Comparison of ENCODE assay signal across 15 cellular contexts in the genomic region with DNA sequence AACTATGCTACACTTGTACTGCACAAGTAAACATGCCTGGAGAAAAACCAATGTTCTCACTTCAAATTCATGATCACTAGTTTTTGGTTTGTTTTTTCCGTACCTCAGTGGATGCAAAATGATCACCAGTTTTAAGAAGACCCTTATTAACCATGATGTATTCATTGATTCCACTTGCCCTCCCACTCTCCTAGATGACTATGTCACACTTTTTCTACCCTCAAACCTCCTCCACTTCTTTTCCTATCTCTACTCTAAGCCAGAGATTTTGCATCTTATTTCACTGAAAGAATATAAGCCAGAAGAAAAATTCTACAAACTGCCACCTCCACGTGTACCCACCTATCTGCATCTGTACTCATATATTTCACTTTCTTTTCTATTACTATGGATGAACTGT.
DNase-seq lines count a peak whose midpoint lies in the region; ATAC-seq and TF ChIP-seq lines count a peak whose summit lies in the region.
"Had no signal": no experiment of that assay in that cellular context is flagged by ENCODE, and none has a peak within 500 bp of the region (broad histone marks: within the 10 kb centered on the region; RNA-seq: fewer than 3 reads in every experiment).

No MANE protein-coding gene starts in this region.

- H3K9me3 ChIP-seq in mucosa of descending colon: no peaks in the 10 kb centered on the region
- H3K9me3 ChIP-seq: BLaER1 treated with 17β-estradiol and CSF1 and Interleukin-3, amounts not matched to agents 10 nM and 100 nM had no signal

- peak; percentile 82 for ATAC-seq in stimulated activated naive CD8-positive, alpha-beta T cell treated with anti-CD3 and anti-CD28 coated beads, Interleukin-15, Interleukin-2, amounts not matched to agents 100 U/mL and 50 U/mL, for 24 hours
- ATAC-seq in stimulated activated naive CD8-positive, alpha-beta T cell treated with anti-CD3 and anti-CD28 coated beads, Interleukin-15, amount 100 ng/mL, for 72 hours: no peak
- ATAC-seq in mucosa of descending colon: no peak
- ATAC-seq: CD8-positive, alpha-beta T cell had no signal

- no peak overlapping the region for H3K4me3 ChIP-seq in mucosa of descending colon
- H3K4me3 ChIP-seq: BLaER1 treated with 17β-estradiol and CSF1 and Interleukin-3, amounts not matched to agents 10 nM and 100 nM had no signal

- no peaks in the 10 kb centered on the region for H3K4me1 ChIP-seq in mucosa of descending colon (ENCODE audit: low read depth)

- H3K27ac Mint-ChIP-seq in activated T-cell treated with anti-CD3 and anti-CD28 coated beads, Interleukin-2, amount 50 U/mL, for 24 hours: peak overlapping the region; percentile 35
- no peak overlapping the region for H3K27ac Mint-ChIP-seq in stimulated activated naive CD8-positive, alpha-beta T cell treated with anti-CD3 and anti-CD28 coated beads, Interleukin-15, amount 100 ng/mL, for 72 hours
- H3K27ac Mint-ChIP-seq in activated T-helper 2 cell treated with anti-CD3 and anti-CD28 coated beads, Interferon-gamma antibody, Interleukin-2, Interleukin-4, amounts not matched to agents 10 μg/mL and 5 μg/mL and 100 μg/mL, durations not matched to agents 14 hours and 24 hours and 36 hours: peak overlapping the region; percentile 29
- H3K27ac Mint-ChIP-seq in stimulated activated naive CD8-positive, alpha-beta T cell treated with anti-CD3 and anti-CD28 coated beads, Interleukin-15, Interleukin-2, amounts not matched to agents 100 ng/mL and 50 ng/mL, for 24 hours: peak overlapping the region; percentile 89
- H3K27ac Mint-ChIP-seq: B cell; CD8-positive, alpha-beta T cell had no signal

- peaks cover 28% of the 10 kb centered on the region for H3K4me1 Mint-ChIP-seq in activated T-cell treated with anti-CD3 and anti-CD28 coated beads, Interleukin-2, amount 50 U/mL, for 24 hours (ENCODE audit: low read depth)
- H3K4me1 Mint-ChIP-seq in stimulated activated naive CD8-positive, alpha-beta T cell treated with anti-CD3 and anti-CD28 coated beads, Interleukin-15, amount 100 ng/mL, for 72 hours: peaks cover 9% of the 10 kb centered on the region
- peaks cover 13% of the 10 kb centered on the region for H3K4me1 Mint-ChIP-seq in activated T-helper 2 cell treated with anti-CD3 and anti-CD28 coated beads, Interferon-gamma antibody, Interleukin-2, Interleukin-4, amounts not matched to agents 10 μg/mL and 5 μg/mL and 100 μg/mL, durations not matched to agents 14 hours and 24 hours and 36 hours (ENCODE audit: low read depth)
- peaks cover 44% of the 10 kb centered on the region for H3K4me1 Mint-ChIP-seq in stimulated activated naive CD8-positive, alpha-beta T cell treated with anti-CD3 and anti-CD28 coated beads, Interleukin-15, Interleukin-2, amounts not matched to agents 100 ng/mL and 50 ng/mL, for 24 hours (ENCODE audit: low read depth)

- H3K36me3 Mint-ChIP-seq in activated T-cell treated with anti-CD3 and anti-CD28 coated beads, Interleukin-2, amount 50 U/mL, for 24 hours (ENCODE audit: low read depth): no peaks in the 10 kb centered on the region
- no peaks in the 10 kb centered on the region for H3K36me3 Mint-ChIP-seq in activated T-helper 2 cell treated with anti-CD3 and anti-CD28 coated beads, Interferon-gamma antibody, Interleukin-2, Interleukin-4, amounts not matched to agents 10 μg/mL and 5 μg/mL and 100 μg/mL, durations not matched to agents 14 hours and 24 hours and 36 hours (ENCODE audit: low read depth)
- peaks cover 7% of the 10 kb centered on the region for H3K36me3 Mint-ChIP-seq in stimulated activated naive CD8-positive, alpha-beta T cell treated with anti-CD3 and anti-CD28 coated beads, Interleukin-15, Interleukin-2, amounts not matched to agents 100 ng/mL and 50 ng/mL, for 24 hours (ENCODE audit: low read depth)
- H3K36me3 Mint-ChIP-seq: CD8-positive, alpha-beta T cell had no signal

- no peak overlapping the region for H3K4me3 Mint-ChIP-seq in activated T-cell treated with anti-CD3 and anti-CD28 coated beads, Interleukin-2, amount 50 U/mL, for 24 hours
- no peak overlapping the region for H3K4me3 Mint-ChIP-seq in stimulated activated naive CD8-positive, alpha-beta T cell treated with anti-CD3 and anti-CD28 coated beads, Interleukin-15, amount 100 ng/mL, for 72 hours
- H3K4me3 Mint-ChIP-seq in activated T-helper 2 cell treated with anti-CD3 and anti-CD28 coated beads, Interferon-gamma antibody, Interleukin-2, Interleukin-4, amounts not matched to agents 10 μg/mL and 5 μg/mL and 100 μg/mL, durations not matched to agents 14 hours and 24 hours and 36 hours (ENCODE audit: low read depth): no peak overlapping the region
- peak overlapping the region; percentile 3 for H3K4me3 Mint-ChIP-seq in stimulated activated naive CD8-positive, alpha-beta T cell treated with anti-CD3 and anti-CD28 coated beads, Interleukin-15, Interleukin-2, amounts not matched to agents 100 ng/mL and 50 ng/mL, for 24 hours
- H3K4me3 Mint-ChIP-seq: B cell; CD8-positive, alpha-beta T cell had no signal

- no peak for DNase-seq in activated T-cell treated with anti-CD3 and anti-CD28 coated beads, Interleukin-2, amount 50 U/mL, for 24 hours
- DNase-seq in activated T-cell treated with anti-CD3 and anti-CD28 coated beads, Interleukin-2, amount 50 U/mL, for 1 hour: no peak
- DNase-seq in stimulated activated naive CD8-positive, alpha-beta T cell treated with anti-CD3 and anti-CD28 coated beads, Interleukin-15, Interleukin-2, amounts not matched to agents 100 U/mL and 50 U/mL, for 24 hours: no peak
- no peak for DNase-seq in stimulated activated naive CD8-positive, alpha-beta T cell treated with anti-CD3 and anti-CD28 coated beads, Interleukin-15, amount 100 ng/mL, for 72 hours
- no peak for DNase-seq in activated T-helper 2 cell treated with anti-CD3 and anti-CD28 coated beads, Interferon-gamma antibody, Interleukin-2, Interleukin-4, amounts not matched to agents 10 μg/mL and 5 μg/mL and 100 μg/mL, durations not matched to agents 14 hours and 24 hours and 36 hours (ENCODE audit: low spot score)
- DNase-seq in mucosa of descending colon: no peak
- no peak for DNase-seq in NCI-H2107 (lab: John Stamatoyannopoulos, UW)
- DNase-seq: Calu3; CD8-positive, alpha-beta T cell; DMS79 treated with DMSO at 0.1 percent for 48 hours; GF-D8; HCEC 1CT had no signal

- intact Hi-C loops in activated T-helper 2 cell treated with anti-CD3 and anti-CD28 coated beads, Interferon-gamma antibody, Interleukin-2, Interleukin-4, amounts not matched to agents 10 μg/mL and 5 μg/mL and 100 μg/mL, durations not matched to agents 14 hours and 24 hours and 36 hours (cut with micrococcal nuclease): no loop called here
- intact Hi-C loops in mucosa of descending colon (cut with DNase I, micrococcal nuclease): no loop called here

- no peaks in the 10 kb centered on the region for H3K9me3 Mint-ChIP-seq in activated T-cell treated with anti-CD3 and anti-CD28 coated beads, Interleukin-2, amount 50 U/mL, for 24 hours
- peaks cover 0 to 23% of the 10 kb centered on the region in 2 donors for H3K9me3 Mint-ChIP-seq in stimulated activated naive CD8-positive, alpha-beta T cell treated with anti-CD3 and anti-CD28 coated beads, Interleukin-15, amount 100 ng/mL, for 72 hours
- H3K9me3 Mint-ChIP-seq in activated T-helper 2 cell treated with anti-CD3 and anti-CD28 coated beads, Interferon-gamma antibody, Interleukin-2, Interleukin-4, amounts not matched to agents 10 μg/mL and 5 μg/mL and 100 μg/mL, durations not matched to agents 14 hours and 24 hours and 36 hours: peaks cover 4% of the 10 kb centered on the region
- H3K9me3 Mint-ChIP-seq in stimulated activated naive CD8-positive, alpha-beta T cell treated with anti-CD3 and anti-CD28 coated beads, Interleukin-15, Interleukin-2, amounts not matched to agents 100 ng/mL and 50 ng/mL, for 24 hours: peaks cover 6% of the 10 kb centered on the region
- H3K9me3 Mint-ChIP-seq: CD8-positive, alpha-beta T cell had no signal

- TF ChIP-seq CTCF in mucosa of descending colon (IDR thresholded peaks at IDR 0.05): no peak

- peaks cover 8% of the 10 kb centered on the region for H3K27me3 Mint-ChIP-seq in activated T-cell treated with anti-CD3 and anti-CD28 coated beads, Interleukin-2, amount 50 U/mL, for 24 hours
- peaks cover 40% of the 10 kb centered on the region for H3K27me3 Mint-ChIP-seq in stimulated activated naive CD8-positive, alpha-beta T cell treated with anti-CD3 and anti-CD28 coated beads, Interleukin-15, amount 100 ng/mL, for 72 hours
- H3K27me3 Mint-ChIP-seq in activated T-helper 2 cell treated with anti-CD3 and anti-CD28 coated beads, Interferon-gamma antibody, Interleukin-2, Interleukin-4, amounts not matched to agents 10 μg/mL and 5 μg/mL and 100 μg/mL, durations not matched to agents 14 hours and 24 hours and 36 hours (ENCODE audit: low read depth): peaks cover 5% of the 10 kb centered on the region
- peaks cover 13% of the 10 kb centered on the region for H3K27me3 Mint-ChIP-seq in stimulated activated naive CD8-positive, alpha-beta T cell treated with anti-CD3 and anti-CD28 coated beads, Interleukin-15, Interleukin-2, amounts not matched to agents 100 ng/mL and 50 ng/mL, for 24 hours

- H3K36me3 ChIP-seq in mucosa of descending colon (ENCODE audit: low read depth): no peaks in the 10 kb centered on the region
- H3K36me3 ChIP-seq: BLaER1 treated with 17β-estradiol and CSF1 and Interleukin-3, amounts not matched to agents 10 nM and 100 nM had no signal

Comparison
In these comparisons a context has a peak if more than half of its experiments do, and no peak if none do; other contexts are left out.
1. H3K27ac Mint-ChIP-seq: peak in activated T-cell treated with anti-CD3 and anti-CD28 coated beads, Interleukin-2, amount 50 U/mL, for 24 hours (single experiment), activated T-helper 2 cell treated with anti-CD3 and anti-CD28 coated beads, Interferon-gamma antibody, Interleukin-2, Interleukin-4, amounts not matched to agents 10 μg/mL and 5 μg/mL and 100 μg/mL, durations not matched to agents 14 hours and 24 hours and 36 hours (single experiment) and stimulated activated naive CD8-positive, alpha-beta T cell treated with anti-CD3 and anti-CD28 coated beads, Interleukin-15, Interleukin-2, amounts not matched to agents 100 ng/mL and 50 ng/mL, for 24 hours (single experiment); none in stimulated activated naive CD8-positive, alpha-beta T cell treated with anti-CD3 and anti-CD28 coated beads, Interleukin-15, amount 100 ng/mL, for 72 hours (0 of 2).